8 cellular contexts compared by ENCODE assay signal in the genomic region with DNA sequence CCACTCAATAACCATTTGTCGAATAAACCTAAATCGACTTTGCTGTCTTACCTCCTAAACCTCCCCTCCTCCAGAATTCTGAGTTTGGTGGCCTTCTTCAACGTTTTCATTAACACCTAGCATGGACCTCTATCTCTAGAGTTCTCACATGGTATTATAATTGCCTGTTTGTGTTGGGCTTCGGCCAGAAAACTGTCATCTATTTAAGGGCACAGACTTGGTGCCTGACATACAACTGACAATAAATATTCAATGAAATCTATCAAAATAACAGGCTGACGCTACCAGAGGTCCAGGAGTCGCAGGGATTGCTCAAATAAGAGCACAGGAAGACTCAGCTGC. TPM values are rescaled to one million over a fixed set of nuclear protein-coding genes. Genes with fewer than 3 reads are reported as not detected.
DNase-seq lines count a peak whose midpoint lies in the region; ATAC-seq, FAIRE-seq and TF ChIP-seq lines count a peak whose summit lies in the region.

No MANE protein-coding gene starts in this region.

- no peak for FAIRE-seq in A549 (lab: Jason Lieb, UNC)

- H3K9me3 Mint-ChIP-seq in chondrocyte (ENCODE audit: low read depth), result no peaks in the 10 kb centered on the region

- peak overlapping the region; percentile 89 to 94 for H3K27ac ChIP-seq in A549
- H3K27ac ChIP-seq in HUES64 (ENCODE audit: low read depth, low read length), result no peak overlapping the region
- peak overlapping the region; percentile 79 for H3K27ac ChIP-seq in muscle layer of colon (ENCODE audit: low read depth, low read length)

- no peak for TF ChIP-seq EP300 in A549 (IDR thresholded peaks at IDR 0.05)

- TF ChIP-seq CTCF in A549 (IDR thresholded peaks at IDR 0.05) (no peak), chondrocyte (IDR thresholded peaks at IDR 0.05) (no peak), GM13976 (IDR thresholded peaks at IDR 0.05; ENCODE audit: borderline replicate concordance, control extremely low read depth, extremely low read depth, insufficient read depth, missing control alignments) (no peak)

- no peaks in the 10 kb centered on the region for H3K36me3 Mint-ChIP-seq in chondrocyte (ENCODE audit: low read depth)

- DNase-seq in A549 (ENCODE audit: low read depth in 1 of 2, low spot score in 1 of 2) (no peak), chondrocyte (ENCODE audit: low spot score) (no peak), ureter (ENCODE audit: low spot score) (no peak), GM13976 (ENCODE audit: low spot score) (no peak), NCI-H226 (no peak)

- H3K36me3 ChIP-seq in HUES64 (ENCODE audit: insufficient read depth, low read length) (peaks cover 10% of the 10 kb centered on the region; the same call in 1 of the 2 replicates), muscle layer of colon (ENCODE audit: insufficient read depth, low read length) (no peaks in the 10 kb centered on the region)

- POLR2A ChIA-PET in A549 (lab: Yijun Ruan, JAX), result no interaction called here

- H3K4me1 Mint-ChIP-seq in chondrocyte (ENCODE audit: low read depth), result peaks cover 39% of the 10 kb centered on the region

- H3K4me3 Mint-ChIP-seq in chondrocyte (ENCODE audit: unreplicated experiment), result peak overlapping the region; percentile 90

- H3K9me3 ChIP-seq in A549 (no peaks in the 10 kb centered on the region), HUES64 (ENCODE audit: insufficient read depth, low read depth, low read length) (no peaks in the 10 kb centered on the region), muscle layer of colon (ENCODE audit: low read length) (no peaks in the 10 kb centered on the region)

- H3K9ac ChIP-seq in HUES64 (ENCODE audit: low read depth, low read length) (peak overlapping the region; percentile 89), muscle layer of colon (ENCODE audit: low read length) (peak overlapping the region; percentile 69)

- H3K27me3 Mint-ChIP-seq in chondrocyte (ENCODE audit: low read depth), result peaks cover 3% of the 10 kb centered on the region

- whole genome bisulfite sequencing in A549 (ENCODE audit: missing lambda C conversion rate), result 4% methylated on average over 6 of the region's 6 CpGs
- 12% methylated on average over 6 of the region's 6 CpGs for WGBS in HUES64

- peak overlapping the region; percentile 84 for H3K4me2 ChIP-seq in A549

- H3K4me3 ChIP-seq in A549 (peak overlapping the region; percentile 75), HUES64 (ENCODE audit: low read length) (peak overlapping the region; percentile 97), muscle layer of colon (ENCODE audit: low read depth in 1 of 2, low read length in 2 of 2) (peak overlapping the region; percentile 90 to 96)

- no peak for TF ChIP-seq POLR2A in A549 (IDR thresholded peaks at IDR 0.05; ENCODE audit: low read length)

- in situ Hi-C loops in GM13976 (cut with MboI; ENCODE audit: low sequenced_read_pairs, unreplicated experiment), result no loop called here

- no peak for TF ChIP-seq RAD21 in A549 (conservative IDR thresholded peaks at IDR 0.05 in 1 of 2, IDR thresholded peaks at IDR 0.05 in 1 of 2)

- H3K27me3 ChIP-seq in HUES64 (ENCODE audit: insufficient read depth, low read length), result no peaks in the 10 kb centered on the region
- H3K27me3 ChIP-seq in muscle layer of colon (ENCODE audit: control insufficient read depth in 1 of 2, insufficient read depth in 2 of 2, low read length in 2 of 2), result no peaks in the 10 kb centered on the region

- CTCF ChIA-PET in A549 (lab: Yijun Ruan, JAX), result interaction anchor here (1.9 to 10.1 kb wide), 5 partner anchors 11 to 218 kb away, joined by 5 to 75 read pairs (median 33); no protein-coding TSS in a partner anchor

- ATAC-seq in A549, result no peak
- peak; percentile 7 for ATAC-seq in GM19351 (IDR thresholded peaks at IDR 0.05; ENCODE audit: unreplicated experiment)

- H3K27ac Mint-ChIP-seq in chondrocyte (ENCODE audit: unreplicated experiment), result peak overlapping the region; percentile 94

- H3K4me1 ChIP-seq in A549 (peaks cover 47% of the 10 kb centered on the region), HUES64 (ENCODE audit: insufficient read depth, low read length) (peaks cover 22% of the 10 kb centered on the region), muscle layer of colon (ENCODE audit: insufficient read depth, low read length) (peaks cover 18% of the 10 kb centered on the region)

TF ChIP-seq in A549, 52 proteins besides CTCF, POLR2A, EP300 and RAD21:
- TF ChIP-seq SMC3 (IDR thresholded peaks at IDR 0.05) (no peak), NPAS2 (CRISPR knock-in tag; IDR thresholded peaks at IDR 0.05; ENCODE audit: borderline replicate concordance) (no peak), RNF2 (IDR thresholded peaks at IDR 0.05; ENCODE audit: borderline replicate concordance, low read depth) (no peak), RARB (CRISPR knock-in tag; IDR thresholded peaks at IDR 0.05) (no peak), PHF8 (IDR thresholded peaks at IDR 0.05; ENCODE audit: borderline replicate concordance, low read depth) (no peak), CHD4 (IDR thresholded peaks at IDR 0.05; ENCODE audit: borderline replicate concordance) (no peak), RCOR1 (IDR thresholded peaks at IDR 0.05; ENCODE audit: low read depth, low read length) (no peak), ZNF302 (CRISPR knock-in tag; IDR thresholded peaks at IDR 0.05) (no peak), MAFK (IDR thresholded peaks at IDR 0.05; ENCODE audit: partially characterized antibody) (no peak), TP53 (CRISPR knock-in tag; IDR thresholded peaks at IDR 0.05) (no peak)
- TF ChIP-seq, protein P1, sequence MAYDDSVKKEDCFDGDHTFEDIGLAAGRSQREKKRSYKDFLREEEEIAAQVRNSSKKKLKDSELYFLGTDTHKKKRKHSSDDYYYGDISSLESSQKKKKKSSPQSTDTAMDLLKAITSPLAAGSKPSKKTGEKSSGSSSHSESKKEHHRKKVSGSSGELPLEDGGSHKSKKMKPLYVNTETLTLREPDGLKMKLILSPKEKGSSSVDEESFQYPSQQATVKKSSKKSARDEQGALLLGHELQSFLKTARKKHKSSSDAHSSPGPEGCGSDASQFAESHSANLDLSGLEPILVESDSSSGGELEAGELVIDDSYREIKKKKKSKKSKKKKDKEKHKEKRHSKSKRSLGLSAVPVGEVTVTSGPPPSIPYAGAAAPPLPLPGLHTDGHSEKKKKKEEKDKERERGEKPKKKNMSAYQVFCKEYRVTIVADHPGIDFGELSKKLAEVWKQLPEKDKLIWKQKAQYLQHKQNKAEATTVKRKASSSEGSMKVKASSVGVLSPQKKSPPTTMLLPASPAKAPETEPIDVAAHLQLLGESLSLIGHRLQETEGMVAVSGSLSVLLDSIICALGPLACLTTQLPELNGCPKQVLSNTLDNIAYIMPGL (CRISPR knock-in tag; IDR thresholded peaks at IDR 0.05; ENCODE audit: borderline replicate concordance), result no peak
- TF ChIP-seq, protein P2, sequence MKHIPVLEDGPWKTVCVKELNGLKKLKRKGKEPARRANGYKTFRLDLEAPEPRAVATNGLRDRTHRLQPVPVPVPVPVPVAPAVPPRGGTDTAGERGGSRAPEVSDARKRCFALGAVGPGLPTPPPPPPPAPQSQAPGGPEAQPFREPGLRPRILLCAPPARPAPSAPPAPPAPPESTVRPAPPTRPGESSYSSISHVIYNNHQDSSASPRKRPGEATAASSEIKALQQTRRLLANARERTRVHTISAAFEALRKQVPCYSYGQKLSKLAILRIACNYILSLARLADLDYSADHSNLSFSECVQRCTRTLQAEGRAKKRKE (CRISPR knock-in tag; IDR thresholded peaks at IDR 0.05; ENCODE audit: low read depth), result no peak

RNA-seq across cellular contexts. Expression of a gene that starts 0.7 kb away (rescaled TPM):
- polyA plus RNA-seq in A549 (2011; rRNA removed), result 7.1 and 10.8 TPM in 2 replicates
- polyA plus RNA-seq in A549 (2012; cell fraction: cytosol; rRNA removed), result 1.5 and 1.7 TPM in 2 replicates
- polyA plus RNA-seq in A549 (2012; cell fraction: nucleus; rRNA removed), result 0.85 and 1.5 TPM in 2 replicates
- polyA plus RNA-seq in A549 (2017; fragmentation: RNase III; extraction: RNeasy Plus Mini Kit Qiagen cat#74134 plus additional on column Dnase treatment), result 6.5 to 7.7 TPM (median 7.6 TPM) in 3 replicates
- polyA minus RNA-seq in A549 (2011; rRNA and poly(A)+ RNA removed), result 5.7 TPM in 2 replicates
- polyA plus RNA-seq in HUES64 (2013, experiment 1 of 2), result 8.4 TPM
- polyA plus RNA-seq in HUES64 (2013, experiment 2 of 2), result 6.5 TPM
- 5.8 to 9.2 TPM (median 6.2 TPM) in 3 replicates for total RNA-seq in chondrocyte
- total RNA-seq in ureter, result 13.1 TPM

RNA-seq across cellular contexts. Expression of a gene that starts 26.1 kb away (rescaled TPM):
- 0.04 and 0.09 TPM in 2 replicates for polyA plus RNA-seq in A549 (2011; rRNA removed)
- 0.03 and 0.07 TPM in 2 replicates for polyA plus RNA-seq in A549 (2012; cell fraction: cytosol; rRNA removed)
- polyA plus RNA-seq in A549 (2012; cell fraction: nucleus; rRNA removed), result 0.05 TPM in 1 of 2 replicates, not detected in the other
- 0.05 to 0.16 TPM (median 0.08 TPM) in 3 replicates for polyA plus RNA-seq in A549 (2017; fragmentation: RNase III; extraction: RNeasy Plus Mini Kit Qiagen cat#74134 plus additional on column Dnase treatment)
- polyA minus RNA-seq in A549 (2011; rRNA and poly(A)+ RNA removed), result not detected in 2 replicates
- polyA plus RNA-seq in HUES64 (2013, experiment 1 of 2), result 1.1 TPM
- polyA plus RNA-seq in HUES64 (2013, experiment 2 of 2), result 0.51 TPM
- total RNA-seq in chondrocyte, result 0.15 TPM in 1 of 3 replicates, not detected in the others
- total RNA-seq in ureter, result 0.39 TPM
